In the genomic region with DNA sequence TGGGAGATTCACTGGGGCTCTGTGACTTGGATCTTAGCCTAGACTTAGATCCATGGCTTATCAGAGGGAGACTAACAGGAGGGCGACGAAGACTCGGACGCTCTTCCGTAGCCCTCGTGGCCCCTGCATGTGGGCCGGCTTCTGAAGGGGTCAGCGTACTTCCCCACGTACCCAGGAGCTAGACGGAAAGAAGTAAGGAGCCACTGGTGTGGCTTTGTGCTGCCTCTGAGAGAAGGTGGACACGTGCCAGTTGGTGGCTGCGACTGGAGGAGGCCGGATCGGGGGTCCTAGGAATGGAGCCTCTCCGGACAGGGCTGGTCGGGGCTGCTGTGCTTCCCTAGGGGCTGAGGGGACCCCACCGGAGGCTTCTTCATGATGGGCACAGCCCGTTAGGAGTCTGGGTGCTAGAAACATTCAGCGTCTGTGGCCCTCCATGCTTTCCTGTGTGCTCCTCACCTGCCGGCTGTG, we compare ENCODE assay signal across 10 cellular contexts. TPM values are rescaled to one million over a fixed set of nuclear protein-coding genes. Genes with fewer than 3 reads are reported as not detected.
DNase-seq lines count a peak whose midpoint lies in the region; ATAC-seq and TF ChIP-seq lines count a peak whose summit lies in the region.
"Had no signal": no experiment of that assay in that cellular context is flagged by ENCODE, and none has a peak within 500 bp of the region (broad histone marks: within the 10 kb centered on the region; RNA-seq: fewer than 3 reads in every experiment).

No MANE protein-coding gene starts in this region.

- no peaks in the 10 kb centered on the region for H3K9me3 Mint-ChIP-seq in chondrocyte (ENCODE audit: low read depth)
- H3K9me3 Mint-ChIP-seq: mesothelial cell of epicardium had no signal

- peaks cover 5% of the 10 kb centered on the region for H3K4me1 Mint-ChIP-seq in chondrocyte (ENCODE audit: low read depth)

- H3K4me3 ChIP-seq in GM12864 (ENCODE audit: low read depth, low read length) = peak overlapping the region; percentile 68
- H3K4me3 ChIP-seq in NT2/D1 (ENCODE audit: insufficient read length, low read depth) = no peak overlapping the region
- H3K4me3 ChIP-seq in psoas muscle = peak overlapping the region; percentile 73
- H3K4me3 ChIP-seq in GM23248 = no peak overlapping the region

- H3K27ac Mint-ChIP-seq in chondrocyte (ENCODE audit: unreplicated experiment) = no peak overlapping the region
- H3K27ac Mint-ChIP-seq: mesothelial cell of epicardium had no signal

- H3K4me1 ChIP-seq in NT2/D1 (ENCODE audit: insufficient read depth, insufficient read length) (peaks cover 8% of the 10 kb centered on the region), psoas muscle (no peaks in the 10 kb centered on the region), GM23248 (ENCODE audit: insufficient read depth) (no peaks in the 10 kb centered on the region)

- H3K27me3 ChIP-seq in NT2/D1 (ENCODE audit: insufficient read depth, insufficient read length) (peaks cover 35% of the 10 kb centered on the region), psoas muscle (ENCODE audit: insufficient read depth in 3 of 3, low read length in 2 of 3) (peaks cover 0 to 41% (median 5%) of the 10 kb centered on the region in 3 donors), GM23248 (replicated peaks; ENCODE audit: insufficient read depth) (peaks cover 5% of the 10 kb centered on the region; the same call in 1 of the 2 replicates)

- no peaks in the 10 kb centered on the region for H3K9me3 ChIP-seq in NT2/D1 (ENCODE audit: insufficient read depth, low read length)
- no peaks in the 10 kb centered on the region for H3K9me3 ChIP-seq in psoas muscle
- H3K9me3 ChIP-seq in GM23248 (ENCODE audit: low read depth) = no peaks in the 10 kb centered on the region

- H2AFZ ChIP-seq in GM23248 = no peak overlapping the region

- DNase-seq in GM12864 (ENCODE audit: low read depth) = no peak
- no peak for DNase-seq in NT2/D1 (ENCODE audit: low read depth, low spot score)
- DNase-seq in chondrocyte (ENCODE audit: low spot score) = peak; percentile 59
- no peak for DNase-seq in psoas muscle
- DNase-seq in NCI-H187 (lab: John Stamatoyannopoulos, UW) = no peak
- no peak for DNase-seq in NCI-H1048 (lab: John Stamatoyannopoulos, UW)
- no peak for DNase-seq in GM23248
- DNase-seq: NCI-H1417 treated with DMSO at 0.1 percent for 48 hours had no signal

- peaks cover 33% of the 10 kb centered on the region for H3K27me3 Mint-ChIP-seq in chondrocyte (ENCODE audit: low read depth)

- H3K27ac ChIP-seq in psoas muscle (peak overlapping the region; percentile 27), GM23248 (no peak overlapping the region)

- intact Hi-C loops in psoas muscle (cut with DNase I) = no loop called here

- no peaks in the 10 kb centered on the region for H3K79me2 ChIP-seq in GM23248 (ENCODE audit: insufficient read depth)

- WGBS in psoas muscle, 3 donors = 71 to 79% (median 75%) methylated on average over 20 of the region's 20 CpGs
- WGBS in GM23248 (ENCODE audit: low coverage in 1 of 2, low lambda C conversion rate in 2 of 2, missing lambda C conversion rate in 2 of 2), 2 experiments = 91 to 93% methylated on average over 20 of the region's 20 CpGs

- H3K4me2 ChIP-seq in GM23248 (ENCODE audit: unreplicated experiment) = no peak overlapping the region

- H4K20me1 ChIP-seq in GM23248 (ENCODE audit: insufficient read depth) = no peaks in the 10 kb centered on the region

- H3K9me2 ChIP-seq in GM23248 (ENCODE audit: insufficient read depth) = no peaks in the 10 kb centered on the region

- peak overlapping the region; percentile 50 for H3K9ac ChIP-seq in NT2/D1 (ENCODE audit: insufficient read length, low read depth)
- no peak overlapping the region for H3K9ac ChIP-seq in GM23248

- in situ Hi-C loops in GM23248 (cut with MboI) = no loop called here

- no peak for TF ChIP-seq CTCF in GM12864 (IDR thresholded peaks at IDR 0.05; ENCODE audit: low read depth, low read length, missing control alignments)
- no peak for TF ChIP-seq CTCF in chondrocyte (IDR thresholded peaks at IDR 0.05)
- no peak for TF ChIP-seq CTCF in psoas muscle (IDR thresholded peaks at IDR 0.05)

- peaks cover 5% of the 10 kb centered on the region for H3K36me3 Mint-ChIP-seq in chondrocyte (ENCODE audit: low read depth)
- H3K36me3 Mint-ChIP-seq: mesothelial cell of epicardium had no signal

- no peaks in the 10 kb centered on the region for H3K36me3 ChIP-seq in NT2/D1 (ENCODE audit: insufficient read depth, insufficient read length, low read length)
- no peaks in the 10 kb centered on the region for H3K36me3 ChIP-seq in psoas muscle (ENCODE audit: insufficient read depth in 1 of 2, low read depth in 1 of 2)
- H3K36me3 ChIP-seq in GM23248 (ENCODE audit: low read depth) = no peaks in the 10 kb centered on the region

- H3F3A ChIP-seq in GM23248 (ENCODE audit: insufficient read depth) = no peaks in the 10 kb centered on the region

- ATAC-seq in psoas muscle (no peak), HG03097 (IDR thresholded peaks at IDR 0.05; ENCODE audit: low FRiP score, unreplicated experiment) (no peak)

- H3K4me3 Mint-ChIP-seq in chondrocyte (ENCODE audit: unreplicated experiment) = no peak overlapping the region

RNA-seq across cellular contexts. Expression of a gene that starts 1.0 kb away (rescaled TPM):
- 0.38 to 0.50 TPM in 2 of 3 replicates, not detected in the other for total RNA-seq in chondrocyte
- total RNA-seq in psoas muscle = 1 to 10 TPM; 1.9 to 3.0 (median 2.6) TPM
- polyA plus RNA-seq in psoas muscle = 1 to 10 TPM in 1 of 3 donors, under 1 TPM in 2; 0.83 to 1.7 (median 0.83) TPM
- total RNA-seq in GM23248 (2014; rRNA removed; shearing (Covaris generic)) = 0.22 TPM in 1 of 2 replicates, not detected in the other
- polyA plus RNA-seq in GM23248 (2016; fragmentation: Nextera tagmentation; extraction: Ambion mirVana) = not detected in 2 replicates

Comparison
In these comparisons a context has a peak if more than half of its experiments do, and no peak if none do; other contexts are left out.
1. H3K4me3 ChIP-seq: peak in GM12864 (single experiment) and psoas muscle (single experiment); none in NT2/D1 (single experiment) and GM23248 (single experiment).